In genomic region chr7:67696878-67697277, GRCh38 we compare ENCODE assay signal across 14 cellular contexts.
"Had no signal": no experiment of that assay in that cellular context is flagged by ENCODE, and none has a peak within 500 bp of the region (broad histone marks: within the 10 kb centered on the region; RNA-seq: fewer than 3 reads in every experiment).

No MANE protein-coding gene starts in this region.

- DNase-seq: activated CD4-positive, alpha-beta memory T cell treated with anti-CD3 and anti-CD28 coated beads for 36 hours; activated CD4-positive, alpha-beta T cell treated with anti-CD3 and anti-CD28 coated beads for 1 hour; activated CD8-positive, alpha-beta memory T cell treated with anti-CD3 and anti-CD28 coated beads, Interleukin-2, amount 10 ng/mL, durations not matched to agents 7 days and 5 days; activated naive CD4-positive, alpha-beta T cell treated with anti-CD3 and anti-CD28 coated beads, Interleukin-2, amount 10 ng/mL, durations not matched to agents 7 days and 5 days; activated T-cell treated with anti-CD3 and anti-CD28 coated beads, Interleukin-2, amount 50 U/mL, for 1 hour; dermis blood vessel endothelial cell; effector memory CD8-positive, alpha-beta T cell; kidney; left ventricle myocardium superior; stimulated activated CD4-positive, alpha-beta T cell treated with anti-CD3 and anti-CD28 coated beads, Interleukin-4, amount 100 ng/mL, for 4 hours; stimulated activated CD8-positive, alpha-beta memory T cell treated with anti-CD3 and anti-CD28 coated beads, Interleukin-4, amount 100 ng/mL, for 48 hours; stimulated activated naive CD8-positive, alpha-beta T cell treated with anti-CD3 and anti-CD28 coated beads, Interleukin-15, Interleukin-2, amounts not matched to agents 100 U/mL and 50 U/mL, for 24 hours; SW 1271; upper lobe of left lung had no signal

- FAIRE-seq: kidney had no signal

- ATAC-seq: activated CD8-positive, alpha-beta memory T cell treated with anti-CD3 and anti-CD28 coated beads, Interleukin-2, amount 10 ng/mL, durations not matched to agents 7 days and 5 days; effector memory CD8-positive, alpha-beta T cell; left ventricle myocardium superior; stimulated activated naive CD8-positive, alpha-beta T cell treated with anti-CD3 and anti-CD28 coated beads, Interleukin-15, Interleukin-2, amounts not matched to agents 100 U/mL and 50 U/mL, for 24 hours had no signal
